ENCODE assay signal across 1 cellular context in the genomic region with DNA sequence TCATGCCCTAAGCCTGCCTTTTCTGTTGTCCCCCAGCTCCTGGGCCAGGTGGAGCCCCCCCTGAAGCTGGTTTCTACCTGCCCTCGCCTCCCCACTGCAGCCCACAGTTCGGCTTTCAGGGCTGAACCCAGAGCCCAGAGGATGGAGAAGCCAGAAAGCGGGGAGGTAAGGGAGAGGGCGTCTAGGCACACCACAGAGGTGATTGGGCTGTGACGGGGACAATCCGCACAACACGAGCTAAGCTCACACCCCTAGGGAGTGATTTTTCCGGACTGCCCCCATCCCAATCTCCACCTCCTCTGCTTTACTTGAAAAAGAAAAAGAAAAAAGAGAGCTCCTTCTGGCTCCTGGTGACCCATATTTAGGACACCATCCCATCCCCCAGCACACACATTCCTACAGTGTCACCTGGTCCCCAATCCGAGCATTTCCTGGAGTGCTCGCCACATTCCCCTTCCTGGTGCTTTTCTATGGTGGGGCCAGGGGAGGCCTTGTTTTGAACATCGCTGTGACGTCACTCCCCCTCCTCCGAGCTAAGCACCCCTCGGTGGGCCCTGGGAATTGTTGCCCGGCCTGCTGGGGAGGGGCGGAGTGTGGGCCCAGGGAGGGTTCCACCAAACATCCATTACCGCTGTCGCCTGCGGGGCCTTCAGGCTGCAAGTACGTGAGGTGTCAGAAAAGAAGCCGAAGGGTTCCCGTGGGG.
TF ChIP-seq lines count a peak whose summit lies in the region.

No MANE protein-coding gene starts in this region.

TF ChIP-seq in HepG2, 621 proteins besides CTCF, POLR2A, EP300 and RAD21 (continued from another document):
- TF ChIP-seq, protein P1, sequence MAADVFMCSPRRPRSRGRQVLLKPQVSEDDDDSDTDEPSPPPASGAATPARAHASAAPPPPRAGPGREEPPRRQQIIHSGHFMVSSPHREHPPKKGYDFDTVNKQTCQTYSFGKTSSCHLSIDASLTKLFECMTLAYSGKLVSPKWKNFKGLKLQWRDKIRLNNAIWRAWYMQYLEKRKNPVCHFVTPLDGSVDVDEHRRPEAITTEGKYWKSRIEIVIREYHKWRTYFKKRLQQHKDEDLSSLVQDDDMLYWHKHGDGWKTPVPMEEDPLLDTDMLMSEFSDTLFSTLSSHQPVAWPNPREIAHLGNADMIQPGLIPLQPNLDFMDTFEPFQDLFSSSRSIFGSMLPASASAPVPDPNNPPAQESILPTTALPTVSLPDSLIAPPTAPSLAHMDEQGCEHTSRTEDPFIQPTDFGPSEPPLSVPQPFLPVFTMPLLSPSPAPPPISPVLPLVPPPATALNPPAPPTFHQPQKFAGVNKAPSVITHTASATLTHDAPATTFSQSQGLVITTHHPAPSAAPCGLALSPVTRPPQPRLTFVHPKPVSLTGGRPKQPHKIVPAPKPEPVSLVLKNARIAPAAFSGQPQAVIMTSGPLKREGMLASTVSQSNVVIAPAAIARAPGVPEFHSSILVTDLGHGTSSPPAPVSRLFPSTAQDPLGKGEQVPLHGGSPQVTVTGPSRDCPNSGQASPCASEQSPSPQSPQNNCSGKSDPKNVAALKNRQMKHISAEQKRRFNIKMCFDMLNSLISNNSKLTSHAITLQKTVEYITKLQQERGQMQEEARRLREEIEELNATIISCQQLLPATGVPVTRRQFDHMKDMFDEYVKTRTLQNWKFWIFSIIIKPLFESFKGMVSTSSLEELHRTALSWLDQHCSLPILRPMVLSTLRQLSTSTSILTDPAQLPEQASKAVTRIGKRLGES (CRISPR knock-in tag; IDR thresholded peaks at IDR 0.05; ENCODE audit: borderline replicate concordance), result no peak
- TF ChIP-seq ZNF720 (CRISPR knock-in tag; IDR thresholded peaks at IDR 0.05), result no peak
- TF ChIP-seq ZNF224 (CRISPR knock-in tag; IDR thresholded peaks at IDR 0.05), result no peak
- TF ChIP-seq ZNF572 (CRISPR knock-in tag; IDR thresholded peaks at IDR 0.05), result no peak
- no peak for TF ChIP-seq CHCHD3 (CRISPR knock-in tag; IDR thresholded peaks at IDR 0.05)
- TF ChIP-seq ZNF143 (CRISPR knock-in tag; IDR thresholded peaks at IDR 0.05), result no peak
- TF ChIP-seq, protein P2, sequence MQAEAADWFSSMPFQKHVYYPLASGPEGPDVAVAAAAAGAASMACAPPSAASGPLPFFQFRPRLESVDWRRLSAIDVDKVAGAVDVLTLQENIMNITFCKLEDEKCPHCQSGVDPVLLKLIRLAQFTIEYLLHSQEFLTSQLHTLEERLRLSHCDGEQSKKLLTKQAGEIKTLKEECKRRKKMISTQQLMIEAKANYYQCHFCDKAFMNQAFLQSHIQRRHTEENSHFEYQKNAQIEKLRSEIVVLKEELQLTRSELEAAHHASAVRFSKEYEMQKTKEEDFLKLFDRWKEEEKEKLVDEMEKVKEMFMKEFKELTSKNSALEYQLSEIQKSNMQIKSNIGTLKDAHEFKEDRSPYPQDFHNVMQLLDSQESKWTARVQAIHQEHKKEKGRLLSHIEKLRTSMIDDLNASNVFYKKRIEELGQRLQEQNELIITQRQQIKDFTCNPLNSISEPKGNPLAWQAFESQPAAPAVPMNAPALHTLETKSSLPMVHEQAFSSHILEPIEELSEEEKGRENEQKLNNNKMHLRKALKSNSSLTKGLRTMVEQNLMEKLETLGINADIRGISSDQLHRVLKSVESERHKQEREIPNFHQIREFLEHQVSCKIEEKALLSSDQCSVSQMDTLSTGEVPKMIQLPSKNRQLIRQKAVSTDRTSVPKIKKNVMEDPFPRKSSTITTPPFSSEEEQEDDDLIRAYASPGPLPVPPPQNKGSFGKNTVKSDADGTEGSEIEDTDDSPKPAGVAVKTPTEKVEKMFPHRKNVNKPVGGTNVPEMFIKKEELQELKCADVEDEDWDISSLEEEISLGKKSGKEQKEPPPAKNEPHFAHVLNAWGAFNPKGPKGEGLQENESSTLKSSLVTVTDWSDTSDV (CRISPR knock-in tag; IDR thresholded peaks at IDR 0.05), result no peak
- TF ChIP-seq ZNF337 (CRISPR knock-in tag; IDR thresholded peaks at IDR 0.05; ENCODE audit: borderline replicate concordance, low read depth), result no peak
- no peak for TF ChIP-seq NFATC3 (CRISPR knock-in tag; IDR thresholded peaks at IDR 0.05)
- no peak for TF ChIP-seq MEIS2 (CRISPR knock-in tag; IDR thresholded peaks at IDR 0.05)
- no peak for TF ChIP-seq SRSF9 (IDR thresholded peaks at IDR 0.05; ENCODE audit: borderline replicate concordance, insufficient read depth, low read depth, low read length, poor library complexity, severe bottlenecking)
- TF ChIP-seq, protein P3, sequence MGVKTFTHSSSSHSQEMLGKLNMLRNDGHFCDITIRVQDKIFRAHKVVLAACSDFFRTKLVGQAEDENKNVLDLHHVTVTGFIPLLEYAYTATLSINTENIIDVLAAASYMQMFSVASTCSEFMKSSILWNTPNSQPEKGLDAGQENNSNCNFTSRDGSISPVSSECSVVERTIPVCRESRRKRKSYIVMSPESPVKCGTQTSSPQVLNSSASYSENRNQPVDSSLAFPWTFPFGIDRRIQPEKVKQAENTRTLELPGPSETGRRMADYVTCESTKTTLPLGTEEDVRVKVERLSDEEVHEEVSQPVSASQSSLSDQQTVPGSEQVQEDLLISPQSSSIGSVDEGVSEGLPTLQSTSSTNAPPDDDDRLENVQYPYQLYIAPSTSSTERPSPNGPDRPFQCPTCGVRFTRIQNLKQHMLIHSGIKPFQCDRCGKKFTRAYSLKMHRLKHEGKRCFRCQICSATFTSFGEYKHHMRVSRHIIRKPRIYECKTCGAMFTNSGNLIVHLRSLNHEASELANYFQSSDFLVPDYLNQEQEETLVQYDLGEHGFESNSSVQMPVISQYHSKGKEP (CRISPR knock-in tag; IDR thresholded peaks at IDR 0.05), result no peak
- TF ChIP-seq, protein P4, sequence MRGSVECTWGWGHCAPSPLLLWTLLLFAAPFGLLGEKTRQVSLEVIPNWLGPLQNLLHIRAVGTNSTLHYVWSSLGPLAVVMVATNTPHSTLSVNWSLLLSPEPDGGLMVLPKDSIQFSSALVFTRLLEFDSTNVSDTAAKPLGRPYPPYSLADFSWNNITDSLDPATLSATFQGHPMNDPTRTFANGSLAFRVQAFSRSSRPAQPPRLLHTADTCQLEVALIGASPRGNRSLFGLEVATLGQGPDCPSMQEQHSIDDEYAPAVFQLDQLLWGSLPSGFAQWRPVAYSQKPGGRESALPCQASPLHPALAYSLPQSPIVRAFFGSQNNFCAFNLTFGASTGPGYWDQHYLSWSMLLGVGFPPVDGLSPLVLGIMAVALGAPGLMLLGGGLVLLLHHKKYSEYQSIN (CRISPR knock-in tag; IDR thresholded peaks at IDR 0.05; ENCODE audit: borderline replicate concordance), result no peak
- TF ChIP-seq, protein P5, sequence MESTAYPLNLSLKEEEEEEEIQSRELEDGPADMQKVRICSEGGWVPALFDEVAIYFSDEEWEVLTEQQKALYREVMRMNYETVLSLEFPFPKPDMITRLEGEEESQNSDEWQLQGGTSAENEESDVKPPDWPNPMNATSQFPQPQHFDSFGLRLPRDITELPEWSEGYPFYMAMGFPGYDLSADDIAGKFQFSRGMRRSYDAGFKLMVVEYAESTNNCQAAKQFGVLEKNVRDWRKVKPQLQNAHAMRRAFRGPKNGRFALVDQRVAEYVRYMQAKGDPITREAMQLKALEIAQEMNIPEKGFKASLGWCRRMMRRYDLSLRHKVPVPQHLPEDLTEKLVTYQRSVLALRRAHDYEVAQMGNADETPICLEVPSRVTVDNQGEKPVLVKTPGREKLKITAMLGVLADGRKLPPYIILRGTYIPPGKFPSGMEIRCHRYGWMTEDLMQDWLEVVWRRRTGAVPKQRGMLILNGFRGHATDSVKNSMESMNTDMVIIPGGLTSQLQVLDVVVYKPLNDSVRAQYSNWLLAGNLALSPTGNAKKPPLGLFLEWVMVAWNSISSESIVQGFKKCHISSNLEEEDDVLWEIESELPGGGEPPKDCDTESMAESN (CRISPR knock-in tag; conservative IDR thresholded peaks at IDR 0.05), result 0 out of 2 replicates have a peak, but pooled peaks have one; percentile 13
- TF ChIP-seq, protein P6, sequence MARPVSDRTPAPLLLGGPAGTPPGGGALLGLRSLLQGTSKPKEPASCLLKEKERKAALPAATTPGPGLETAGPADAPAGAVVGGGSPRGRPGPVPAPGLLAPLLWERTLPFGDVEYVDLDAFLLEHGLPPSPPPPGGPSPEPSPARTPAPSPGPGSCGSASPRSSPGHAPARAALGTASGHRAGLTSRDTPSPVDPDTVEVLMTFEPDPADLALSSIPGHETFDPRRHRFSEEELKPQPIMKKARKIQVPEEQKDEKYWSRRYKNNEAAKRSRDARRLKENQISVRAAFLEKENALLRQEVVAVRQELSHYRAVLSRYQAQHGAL (CRISPR knock-in tag; IDR thresholded peaks at IDR 0.05; ENCODE audit: not compliant biosample characterization), result no peak
- TF ChIP-seq HNRNPH1 (optimal IDR thresholded peaks at IDR 0.05; ENCODE audit: low read depth, low read length), result no peak
- no peak for TF ChIP-seq HNRNPL (IDR thresholded peaks at IDR 0.05; ENCODE audit: low read depth, low read length)
- peak; percentile 98 for TF ChIP-seq CREB1 (IDR thresholded peaks at IDR 0.05)
- TF ChIP-seq CREB1 (CRISPR knock-in tag; IDR thresholded peaks at IDR 0.05), result no peak
- no peak for TF ChIP-seq WIZ (CRISPR knock-in tag; IDR thresholded peaks at IDR 0.05)
- TF ChIP-seq, protein P7, sequence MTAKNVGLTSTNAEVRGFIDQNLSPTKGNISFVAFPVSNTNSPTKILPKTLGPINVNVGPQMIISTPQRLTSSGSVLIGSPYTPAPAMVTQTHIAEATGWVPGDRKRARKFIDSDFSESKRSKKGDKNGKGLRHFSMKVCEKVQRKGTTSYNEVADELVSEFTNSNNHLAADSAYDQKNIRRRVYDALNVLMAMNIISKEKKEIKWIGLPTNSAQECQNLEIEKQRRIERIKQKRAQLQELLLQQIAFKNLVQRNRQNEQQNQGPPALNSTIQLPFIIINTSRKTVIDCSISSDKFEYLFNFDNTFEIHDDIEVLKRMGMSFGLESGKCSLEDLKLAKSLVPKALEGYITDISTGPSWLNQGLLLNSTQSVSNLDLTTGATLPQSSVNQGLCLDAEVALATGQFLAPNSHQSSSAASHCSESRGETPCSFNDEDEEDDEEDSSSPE (CRISPR knock-in tag; IDR thresholded peaks at IDR 0.05), result no peak
- TF ChIP-seq MAFK (conservative IDR thresholded peaks at IDR 0.05 in 1 of 2, IDR thresholded peaks at IDR 0.05 in 1 of 2; ENCODE audit: low read length in 2 of 2), result no peak
- TF ChIP-seq, protein P8, sequence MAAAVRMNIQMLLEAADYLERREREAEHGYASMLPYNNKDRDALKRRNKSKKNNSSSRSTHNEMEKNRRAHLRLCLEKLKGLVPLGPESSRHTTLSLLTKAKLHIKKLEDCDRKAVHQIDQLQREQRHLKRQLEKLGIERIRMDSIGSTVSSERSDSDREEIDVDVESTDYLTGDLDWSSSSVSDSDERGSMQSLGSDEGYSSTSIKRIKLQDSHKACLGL (CRISPR knock-in tag; IDR thresholded peaks at IDR 0.05), result no peak
- no peak for TF ChIP-seq TMF1 (CRISPR knock-in tag; IDR thresholded peaks at IDR 0.05; ENCODE audit: low read depth)
